In genomic region chr2:235766206-235766794, GRCh38 we compare ENCODE assay signal across 8 cellular contexts.
DNase-seq lines count a peak whose midpoint lies in the region; ATAC-seq and TF ChIP-seq lines count a peak whose summit lies in the region.

No MANE protein-coding gene starts in this region.

- TF ChIP-seq CTCF in VCaP (conservative IDR thresholded peaks at IDR 0.05): peak; percentile 91
- peak; percentile 94 for TF ChIP-seq CTCF in lower lobe of right lung (IDR thresholded peaks at IDR 0.05)

- H3K27ac ChIP-seq in VCaP (peak overlapping the region; percentile 15; the same call in 1 of the 2 replicates), lower lobe of right lung (no peak overlapping the region)

- peaks cover 8% of the 10 kb centered on the region for H3K4me1 ChIP-seq in lower lobe of right lung

- intact Hi-C loops in lower lobe of right lung (cut with DNase I): no loop called here

- DNase-seq in GM03348 (ENCODE audit: low spot score) (peak; percentile 86), NCI-H2171 treated with DMSO at 0.1 percent for 48 hours (lab: John Stamatoyannopoulos, UW) (peak; percentile 52), dermis blood vessel endothelial cell (peak; percentile 92), lower lobe of right lung (no peak)
- peak; percentile 6 to 26 for DNase-seq in stimulated activated CD8-positive, alpha-beta memory T cell treated with anti-CD3 and anti-CD28 coated beads, Interleukin-15, amount 100 ng/mL, for 4 hours (ENCODE audit: low read depth in 2 of 2)

- H3K27me3 ChIP-seq in lower lobe of right lung (ENCODE audit: low read depth): no peaks in the 10 kb centered on the region

- no peaks in the 10 kb centered on the region for H3K9me3 ChIP-seq in lower lobe of right lung

- peaks cover 11% of the 10 kb centered on the region for H3K36me3 ChIP-seq in lower lobe of right lung

- no peak overlapping the region for H3K4me3 ChIP-seq in lower lobe of right lung

- ATAC-seq in HG02885 (IDR thresholded peaks at IDR 0.05; ENCODE audit: poor library complexity, unreplicated experiment) (peak; percentile 53), lower lobe of right lung (peak; percentile 92 to 93), HG03139 (IDR thresholded peaks at IDR 0.05; ENCODE audit: unreplicated experiment) (no peak)
